In genomic region chr6:2191390-2191740, GRCh38 we compare ENCODE assay signal across 21 cellular contexts. TPM values are rescaled to one million over a fixed set of nuclear protein-coding genes. Genes with fewer than 3 reads are reported as not detected.
DNase-seq lines count a peak whose midpoint lies in the region; ATAC-seq, FAIRE-seq and TF ChIP-seq lines count a peak whose summit lies in the region.
"Had no signal": no experiment of that assay in that cellular context is flagged by ENCODE, and none has a peak within 500 bp of the region (broad histone marks: within the 10 kb centered on the region; RNA-seq: fewer than 3 reads in every experiment).

No MANE protein-coding gene starts in this region.

- H3K36me3 ChIP-seq in kidney (ENCODE audit: control insufficient read depth in 1 of 2, insufficient read depth in 2 of 2, low read length in 2 of 2) (no peaks in the 10 kb centered on the region), neuronal stem cell (replicated peaks in 1 of 2; ENCODE audit: control insufficient read depth in 2 of 2, insufficient read depth in 2 of 2, low read length in 2 of 2) (no peaks in the 10 kb centered on the region)
- H3K36me3 ChIP-seq: BE2C had no signal

- H3K14ac ChIP-seq in neuronal stem cell (ENCODE audit: low read length) = no peak overlapping the region

- no peak overlapping the region for H3K4me2 ChIP-seq in neuronal stem cell (ENCODE audit: insufficient read depth, low read length, poor library complexity, severe bottlenecking)
- H3K4me2 ChIP-seq: BLaER1 had no signal

- ATAC-seq in esophagus mucosa (peak; percentile 9), HG03354 (IDR thresholded peaks at IDR 0.05; ENCODE audit: poor library complexity, severe bottlenecking, unreplicated experiment) (no peak)

- H3K4me1 ChIP-seq in kidney (ENCODE audit: control insufficient read depth in 1 of 2, insufficient read depth in 1 of 2, low read depth in 1 of 2, low read length in 2 of 2) (peaks cover 3 to 11% of the 10 kb centered on the region in 2 donors), neuronal stem cell (ENCODE audit: control insufficient read depth in 2 of 2, insufficient read depth in 1 of 2, low read depth in 1 of 2, low read length in 2 of 2) (peaks cover 0 to 2% of the 10 kb centered on the region in 2 donors)
- H3K4me1 ChIP-seq: Caco-2 had no signal

- no peak for FAIRE-seq in kidney (lab: Jason Lieb, UNC)
- FAIRE-seq: A204.1, D721Med, G401.6, GM12891, GM19239 had no signal

- H4K91ac ChIP-seq in neuronal stem cell (ENCODE audit: low read depth, low read length, poor library complexity) = no peak overlapping the region

- no peak overlapping the region for H3K4me3 ChIP-seq in kidney (ENCODE audit: low read length in 2 of 2)
- H3K4me3 ChIP-seq in neuronal stem cell (ENCODE audit: low read length in 2 of 2) = no peak overlapping the region
- H3K4me3 ChIP-seq: BLaER1 had no signal

- DNase-seq in kidney (peak; percentile 55), neuronal stem cell (ENCODE audit: low spot score) (no peak), COLO829 (ENCODE audit: low spot score) (no peak)
- DNase-seq: 8988T; ACHN; C1 segment of cervical spinal cord; Caco-2; Calu3; CD4-positive, CD25-positive, alpha-beta regulatory T cell; CD8-positive, alpha-beta memory T cell; DMS79 treated with DMSO at 0.1 percent for 48 hours; GF-D8 had no signal

- WGBS in neuronal stem cell (ENCODE audit: extremely low coverage in 2 of 2, insufficient read length in 2 of 2, insufficient replicate concordance in 1 of 2), 2 donors = no CpG with 5 or more reads among the region's 9 CpGs

- intact Hi-C loops in kidney (cut with DNase I) = loop anchor here (10.0 kb wide), 1 partner anchor 597 kb away; no protein-coding TSS in a partner anchor

- no peak overlapping the region for H3K18ac ChIP-seq in neuronal stem cell (ENCODE audit: low read length)

- H3K4ac ChIP-seq in neuronal stem cell (ENCODE audit: low read length) = no peak overlapping the region

- H3K27me3 ChIP-seq in neuronal stem cell (ENCODE audit: control insufficient read depth in 3 of 3, insufficient read depth in 3 of 3, low read depth in 1 of 3, low read length in 3 of 3) = no peaks in the 10 kb centered on the region
- H3K27me3 ChIP-seq: BE2C, BLaER1 had no signal

- no peak for TF ChIP-seq CTCF in kidney (IDR thresholded peaks at IDR 0.05; ENCODE audit: borderline replicate concordance, extremely low read depth, insufficient read depth)

- peak overlapping the region; percentile 43 for H3K23ac ChIP-seq in neuronal stem cell (ENCODE audit: low read depth, low read length, poor library complexity)

- H3K9ac ChIP-seq in kidney (ENCODE audit: low read length in 2 of 2) (no peak overlapping the region), neuronal stem cell (ENCODE audit: low read depth, low read length, poor library complexity) (peak overlapping the region; percentile 5)
- H3K9ac ChIP-seq: BLaER1 had no signal

- H4K8ac ChIP-seq in neuronal stem cell (ENCODE audit: low read depth, low read length) = no peak overlapping the region

- no peaks in the 10 kb centered on the region for H3K79me1 ChIP-seq in neuronal stem cell (ENCODE audit: low read depth, low read length)

- no peak overlapping the region for H2BK5ac ChIP-seq in neuronal stem cell (ENCODE audit: low read length)

- H2AFZ ChIP-seq in neuronal stem cell (ENCODE audit: low read length) = no peak overlapping the region

- H3K9me3 ChIP-seq in kidney (ENCODE audit: control insufficient read depth in 1 of 2, low read length in 2 of 2) (no peaks in the 10 kb centered on the region), neuronal stem cell (replicated peaks in 1 of 2; ENCODE audit: control insufficient read depth in 2 of 2, insufficient read depth in 1 of 2, low read depth in 1 of 2, low read length in 2 of 2) (peaks cover 0 to 1% of the 10 kb centered on the region in 2 donors)
- H3K9me3 ChIP-seq: BE2C, Caco-2 had no signal

- H3K27ac ChIP-seq in kidney (ENCODE audit: low read depth in 2 of 2, low read length in 2 of 2) (no peak overlapping the region), neuronal stem cell (replicated peaks; ENCODE audit: low read length) (no peak overlapping the region)
- H3K27ac ChIP-seq: BLaER1 had no signal

- no peak overlapping the region for H2BK12ac ChIP-seq in neuronal stem cell (ENCODE audit: low read length)

- H2BK120ac ChIP-seq in neuronal stem cell (ENCODE audit: low read depth, low read length) = no peak overlapping the region

- no peak overlapping the region for H2AK5ac ChIP-seq in neuronal stem cell (ENCODE audit: low read depth, low read length)

- H2BK15ac ChIP-seq in neuronal stem cell (ENCODE audit: low read length) = peak overlapping the region; percentile 60

RNA-seq across cellular contexts. Expression of gene GMDS, which starts 54.0 kb away (rescaled TPM):
- total RNA-seq in esophagus mucosa (43.8 TPM), kidney (63.7 TPM)
- polyA plus RNA-seq in kidney (ENCODE audit: insufficient read depth, low read depth, low replicate concordance) = 49.6 TPM
- polyA plus RNA-seq in neuronal stem cell (2013, experiment 1 of 2) = 11.6 TPM
- polyA plus RNA-seq in neuronal stem cell (2013, experiment 2 of 2) = 12.4 TPM
